8 cellular contexts compared by ENCODE assay signal in genomic region chr11:62882428-62882742, GRCh38. TPM values are rescaled to one million over a fixed set of nuclear protein-coding genes. Genes with fewer than 3 reads are reported as not detected.
DNase-seq lines count a peak whose midpoint lies in the region; ATAC-seq and TF ChIP-seq lines count a peak whose summit lies in the region.

No MANE protein-coding gene starts in this region.

- H3K9me3 Mint-ChIP-seq in H9 (peaks cover 2 to 3% of the 10 kb centered on the region in 2 experiments; a peak in 3 of 5 replicates), WTC11 (no peaks in the 10 kb centered on the region)

- H4K20me1 ChIP-seq in H9 (ENCODE audit: control insufficient read depth, insufficient read depth, insufficient read length) = no peaks in the 10 kb centered on the region

- no peak overlapping the region for H2BK5ac ChIP-seq in H9 (ENCODE audit: insufficient read length, low read length)

- H3K14ac ChIP-seq in H9 (ENCODE audit: insufficient read depth, low read length) = no peak overlapping the region

- H3K4me3 ChIP-seq in fibroblast of villous mesenchyme (ENCODE audit: low read depth, low read length) = peak overlapping the region; percentile 93
- peak overlapping the region; percentile 82 for H3K4me3 ChIP-seq in skeletal muscle cell (ENCODE audit: low read depth, low read length)

- H3K4me3 Mint-ChIP-seq in H9 (peak overlapping the region; percentile 99 to 100), WTC11 (peak overlapping the region; percentile 99)

- TF ChIP-seq CTCF in H9 (conservative IDR thresholded peaks at IDR 0.05) (no peak), WTC11 (IDR thresholded peaks at IDR 0.05) (no peak), fibroblast of villous mesenchyme (IDR thresholded peaks at IDR 0.05; ENCODE audit: insufficient read depth, low read depth, low read length) (no peak)

- no peak overlapping the region for H2BK15ac ChIP-seq in H9 (ENCODE audit: low read depth, low read length)

- H3K4me1 Mint-ChIP-seq in H9 (peaks cover 43 to 55% of the 10 kb centered on the region in 2 experiments), WTC11 (peaks cover 47% of the 10 kb centered on the region)

- DNase-seq in H9 (no peak), WTC11 (ENCODE audit: low spot score) (no peak), fibroblast of villous mesenchyme (ENCODE audit: low read depth) (no peak), skeletal muscle cell (ENCODE audit: low read depth) (no peak), NCI-H446 treated with DMSO at 0.1 percent for 48 hours (lab: John Stamatoyannopoulos, UW) (no peak), inferior parietal cortex (ENCODE audit: extremely low spot score) (no peak), SW480 (ENCODE audit: low spot score) (no peak), left lobe of liver (ENCODE audit: low spot score) (no peak)

- peak overlapping the region; percentile 41 for H3K4me2 ChIP-seq in H9 (ENCODE audit: insufficient read depth, insufficient read length, low read length)

- no peaks in the 10 kb centered on the region; the same call in 1 of the 2 replicates for H3K4me1 ChIP-seq in H9 (ENCODE audit: insufficient read depth, low read length)

- peak overlapping the region; percentile 22 for H3K27ac ChIP-seq in H9 (ENCODE audit: insufficient read length, low read depth, low read length)

- CTCF ChIA-PET in WTC11 (lab: Charles Lee) = interaction anchor here (1.1 to 1.7 kb wide), 2 partner anchors 13 to 24 kb away, joined by 3 to 8 read pairs; no protein-coding TSS in a partner anchor

- H3K36me3 Mint-ChIP-seq in H9 (ENCODE audit: insufficient read depth in 1 of 3, low read depth in 3 of 3) (peaks cover 69 to 87% (median 85%) of the 10 kb centered on the region in 3 experiments), WTC11 (peaks cover 69% of the 10 kb centered on the region)

- no peak overlapping the region for H2AK5ac ChIP-seq in H9 (ENCODE audit: insufficient read length, low read length)

- H3K9ac ChIP-seq in H9 (ENCODE audit: extremely low read depth, insufficient read length, low read length) = peak overlapping the region; percentile 5

- H3K27me3 ChIP-seq in H9 (ENCODE audit: insufficient read depth, low read length) = no peaks in the 10 kb centered on the region

- H3K79me1 ChIP-seq in H9 (ENCODE audit: insufficient read depth, low read depth, low read length, poor library complexity, severe bottlenecking) = no peaks in the 10 kb centered on the region

- no peak overlapping the region for H3K56ac ChIP-seq in H9 (ENCODE audit: insufficient read length, low read depth, low read length)

- POLR2A ChIA-PET in WTC11 (lab: Charles Lee) = interaction anchor here (0.6 to 3.8 kb wide), 5 partner anchors 9 to 50 kb away, joined by 3 to 44 read pairs (median 4); partner anchors contain the start of genes STX5 and TEX54

- peak overlapping the region; percentile 16 for H2BK120ac ChIP-seq in H9 (ENCODE audit: low read depth, low read length, poor library complexity, severe bottlenecking)

- no peak overlapping the region for H2BK20ac ChIP-seq in H9 (ENCODE audit: low read depth, low read length, poor library complexity, severe bottlenecking)

- no peak overlapping the region for H2AFZ ChIP-seq in H9 (ENCODE audit: low read length)

- H2BK12ac ChIP-seq in H9 (ENCODE audit: insufficient read length, low read depth, low read length) = no peak overlapping the region

- H3K27me3 Mint-ChIP-seq in H9 (ENCODE audit: low read depth) (peaks cover 5% of the 10 kb centered on the region), WTC11 (ENCODE audit: low read depth) (peaks cover 3% of the 10 kb centered on the region; the same call in 1 of the 2 replicates)

- no peak overlapping the region for H4K8ac ChIP-seq in H9 (replicated peaks; ENCODE audit: insufficient read length, low read depth, low read length)

- peaks cover 4% of the 10 kb centered on the region; the same call in 1 of the 2 replicates for H3K79me2 ChIP-seq in H9 (ENCODE audit: insufficient read depth, low read length)

- H3K18ac ChIP-seq in H9 (ENCODE audit: insufficient read length, low read depth, low read length) = no peak overlapping the region

- H3K9me3 ChIP-seq in H9 (ENCODE audit: control insufficient read depth, low read depth, low read length) = no peaks in the 10 kb centered on the region

- no CpG with 5 or more reads among the region's 6 CpGs for WGBS in H9 (ENCODE audit: extremely low coverage, insufficient read length, low lambda C conversion rate)

- H3K27ac Mint-ChIP-seq in H9 (peak overlapping the region; percentile 100), WTC11 (peak overlapping the region; percentile 100)

- H4K5ac ChIP-seq in H9 (ENCODE audit: insufficient read length, low read depth, low read length) = no peak overlapping the region

- H3K4ac ChIP-seq in H9 (ENCODE audit: low read depth, low read length) = no peak overlapping the region; the same call in 1 of the 2 replicates

- no peak overlapping the region for H3K23ac ChIP-seq in H9 (ENCODE audit: insufficient read length, low read depth, low read length)

- H4K91ac ChIP-seq in H9 (ENCODE audit: insufficient read length, low read depth, low read length) = no peak overlapping the region

- peaks cover 15% of the 10 kb centered on the region for H3K23me2 ChIP-seq in H9 (ENCODE audit: insufficient read length, low read depth, low read length, poor library complexity, severe bottlenecking)

- no peak overlapping the region for H3T11ph ChIP-seq in H9 (ENCODE audit: low read length)

- no peak for ATAC-seq in WTC11
- no peak for ATAC-seq in left lobe of liver

TF ChIP-seq in WTC11, 78 proteins besides CTCF, POLR2A, EP300 and RAD21 (continues in another document):
- no peak for TF ChIP-seq ZNF138 (CRISPR knock-in tag; conservative IDR thresholded peaks at IDR 0.05)
- TF ChIP-seq ZBTB21 (CRISPR knock-in tag; IDR thresholded peaks at IDR 0.05; ENCODE audit: borderline replicate concordance) = no peak
- no peak for TF ChIP-seq TEAD1 (CRISPR knock-in tag; IDR thresholded peaks at IDR 0.05)
- no peak for TF ChIP-seq NR2C2 (CRISPR knock-in tag; IDR thresholded peaks at IDR 0.05)
- TF ChIP-seq, protein P1, sequence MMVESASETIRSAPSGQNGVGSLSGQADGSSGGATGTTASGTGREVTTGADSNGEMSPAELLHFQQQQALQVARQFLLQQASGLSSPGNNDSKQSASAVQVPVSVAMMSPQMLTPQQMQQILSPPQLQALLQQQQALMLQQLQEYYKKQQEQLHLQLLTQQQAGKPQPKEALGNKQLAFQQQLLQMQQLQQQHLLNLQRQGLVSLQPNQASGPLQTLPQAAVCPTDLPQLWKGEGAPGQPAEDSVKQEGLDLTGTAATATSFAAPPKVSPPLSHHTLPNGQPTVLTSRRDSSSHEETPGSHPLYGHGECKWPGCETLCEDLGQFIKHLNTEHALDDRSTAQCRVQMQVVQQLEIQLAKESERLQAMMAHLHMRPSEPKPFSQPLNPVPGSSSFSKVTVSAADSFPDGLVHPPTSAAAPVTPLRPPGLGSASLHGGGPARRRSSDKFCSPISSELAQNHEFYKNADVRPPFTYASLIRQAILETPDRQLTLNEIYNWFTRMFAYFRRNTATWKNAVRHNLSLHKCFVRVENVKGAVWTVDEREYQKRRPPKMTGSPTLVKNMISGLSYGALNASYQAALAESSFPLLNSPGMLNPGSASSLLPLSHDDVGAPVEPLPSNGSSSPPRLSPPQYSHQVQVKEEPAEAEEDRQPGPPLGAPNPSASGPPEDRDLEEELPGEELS (CRISPR knock-in tag; IDR thresholded peaks at IDR 0.05) = no peak
- no peak for TF ChIP-seq ZNF396 (CRISPR knock-in tag; IDR thresholded peaks at IDR 0.05; ENCODE audit: borderline replicate concordance)
- no peak for TF ChIP-seq FOXP1 (CRISPR knock-in tag; IDR thresholded peaks at IDR 0.05; ENCODE audit: borderline replicate concordance)
- no peak for TF ChIP-seq ETV6 (CRISPR knock-in tag; IDR thresholded peaks at IDR 0.05)
- no peak for TF ChIP-seq ZNF219 (CRISPR knock-in tag; IDR thresholded peaks at IDR 0.05; ENCODE audit: borderline replicate concordance)
- no peak for TF ChIP-seq CBFB (CRISPR knock-in tag; IDR thresholded peaks at IDR 0.05; ENCODE audit: low read depth)
- TF ChIP-seq RORB (CRISPR knock-in tag; IDR thresholded peaks at IDR 0.05) = no peak

RNA-seq across cellular contexts. Expression of gene SLC3A2, which starts 1.7 kb away (rescaled TPM):
- 289 and 290 TPM in 2 replicates for total RNA-seq in H9 (2021)
- 244 to 334 TPM (median 265 TPM) in 3 replicates for total RNA-seq in WTC11 (2021)
- 117 and 190 TPM in 2 replicates for total RNA-seq in fibroblast of villous mesenchyme
- 64.8 TPM for total RNA-seq in left lobe of liver

RNA-seq across cellular contexts. Expression of gene CHRM1, which starts 38.8 kb away (rescaled TPM):
- total RNA-seq in H9 (2021) (not detected in 2 replicates), WTC11 (2021) (not detected in 3 replicates), fibroblast of villous mesenchyme (not detected in 2 replicates), left lobe of liver (not detected)

RNA-seq across cellular contexts. Expression of gene WDR74, which starts 43.0 kb away (rescaled TPM):
- total RNA-seq in H9 (2021) (121 and 124 TPM in 2 replicates), WTC11 (2021) (82.7 to 110 TPM (median 85.2 TPM) in 3 replicates), fibroblast of villous mesenchyme (36.1 and 39.7 TPM in 2 replicates), left lobe of liver (20.5 TPM)

RNA-seq across cellular contexts. Expression of gene TEX54, which starts 49.7 kb away (rescaled TPM):
- total RNA-seq in H9 (2021) (0.53 and 1.2 TPM in 2 replicates), WTC11 (2021) (0.44 TPM in 1 of 3 replicates, not detected in the others), fibroblast of villous mesenchyme (not detected in 2 replicates), left lobe of liver (not detected)

RNA-seq across cellular contexts. Expression of gene STX5, which starts 50.5 kb away (rescaled TPM):
- total RNA-seq in H9 (2021) (33.5 and 34.7 TPM in 2 replicates), WTC11 (2021) (27.2 to 30.2 TPM (median 28.0 TPM) in 3 replicates), fibroblast of villous mesenchyme (35.1 and 47.5 TPM in 2 replicates), left lobe of liver (23.8 TPM)
